In genomic region chr1:158121604-158122254, GRCh38 we compare ENCODE assay signal across 8 cellular contexts. TPM values are rescaled to one million over a fixed set of nuclear protein-coding genes. Genes with fewer than 3 reads are reported as not detected.
DNase-seq lines count a peak whose midpoint lies in the region; ATAC-seq, FAIRE-seq and TF ChIP-seq lines count a peak whose summit lies in the region.

No MANE protein-coding gene starts in this region.

- H3K9me3 Mint-ChIP-seq in CD4-positive, CD25-positive, alpha-beta regulatory T cell = peaks cover 0 to 2% (median 0%) of the 10 kb centered on the region in 7 donors
- H3K9me3 Mint-ChIP-seq in naive thymus-derived CD8-positive, alpha-beta T cell = no peaks in the 10 kb centered on the region

- TF ChIP-seq POLR2A in GM12891 (IDR thresholded peaks at IDR 0.05; ENCODE audit: low read depth, low read length) (no peak), breast epithelium (IDR thresholded peaks at IDR 0.05) (no peak)

- H3K4me1 ChIP-seq in CD4-positive, CD25-positive, alpha-beta regulatory T cell (ENCODE audit: control insufficient read depth, insufficient read depth, low read length, poor library complexity, severe bottlenecking) = no peaks in the 10 kb centered on the region
- H3K4me1 ChIP-seq in breast epithelium = no peaks in the 10 kb centered on the region

- H3K27me3 Mint-ChIP-seq in CD4-positive, CD25-positive, alpha-beta regulatory T cell = peaks cover 40% of the 10 kb centered on the region
- H3K27me3 Mint-ChIP-seq in naive thymus-derived CD8-positive, alpha-beta T cell = peaks cover 25 to 73% (median 42%) of the 10 kb centered on the region in 5 donors

- H3K9me3 ChIP-seq in CD4-positive, CD25-positive, alpha-beta regulatory T cell (ENCODE audit: control insufficient read depth in 2 of 2, low read length in 2 of 2) = no peaks in the 10 kb centered on the region
- no peaks in the 10 kb centered on the region for H3K9me3 ChIP-seq in breast epithelium

- H3K4me3 Mint-ChIP-seq in CD4-positive, CD25-positive, alpha-beta regulatory T cell = no peak overlapping the region
- no peak overlapping the region for H3K4me3 Mint-ChIP-seq in naive thymus-derived CD8-positive, alpha-beta T cell

- FAIRE-seq in GM12891 (lab: Jason Lieb, UNC) = peak; percentile 70

- no peak overlapping the region for H3K4me3 ChIP-seq in CD4-positive, CD25-positive, alpha-beta regulatory T cell (ENCODE audit: low read depth, low read length)
- no peak overlapping the region for H3K4me3 ChIP-seq in breast epithelium

- H3K27ac Mint-ChIP-seq in CD4-positive, CD25-positive, alpha-beta regulatory T cell = no peak overlapping the region
- no peak overlapping the region for H3K27ac Mint-ChIP-seq in naive thymus-derived CD8-positive, alpha-beta T cell

- H3K27me3 ChIP-seq in CD4-positive, CD25-positive, alpha-beta regulatory T cell (ENCODE audit: control insufficient read depth, insufficient read depth, low read length) = peaks cover 5% of the 10 kb centered on the region
- peaks cover 0 to 4% of the 10 kb centered on the region in 2 donors for H3K27me3 ChIP-seq in breast epithelium

- POLR2A ChIA-PET in naive thymus-derived CD8-positive, alpha-beta T cell (lab: Charles Lee) = no interaction called here

- intact Hi-C loops in breast epithelium (cut with DNase I; ENCODE audit: low total_unique reads) = loop anchor here (10.0 kb wide), 1 partner anchor 157 kb away; no protein-coding TSS in a partner anchor

- no peaks in the 10 kb centered on the region for H3K36me3 Mint-ChIP-seq in CD4-positive, CD25-positive, alpha-beta regulatory T cell
- H3K36me3 Mint-ChIP-seq in naive thymus-derived CD8-positive, alpha-beta T cell = no peaks in the 10 kb centered on the region

- H3K27ac ChIP-seq in CD4-positive, CD25-positive, alpha-beta regulatory T cell (ENCODE audit: insufficient read depth, low read length, poor library complexity, severe bottlenecking) = no peak overlapping the region
- H3K27ac ChIP-seq in breast epithelium = no peak overlapping the region

- DNase-seq in CD4-positive, CD25-positive, alpha-beta regulatory T cell = peak in 2 of 3 donors; percentile 10 to 26
- DNase-seq in GM12891 (ENCODE audit: insufficient read length, low spot score) = no peak
- peak; percentile 10 for DNase-seq in NCI-H774 (lab: John Stamatoyannopoulos, UW)
- no peak for DNase-seq in breast epithelium (ENCODE audit: low spot score in 2 of 2)
- DNase-seq in naive thymus-derived CD8-positive, alpha-beta T cell = peak in 5 of 10 donors; percentile 8 to 36 (median 24)
- DNase-seq in globus pallidus (ENCODE audit: low spot score) = no peak
- DNase-seq in foreskin melanocyte = no peak

- no peaks in the 10 kb centered on the region for H3K36me3 ChIP-seq in CD4-positive, CD25-positive, alpha-beta regulatory T cell (ENCODE audit: control insufficient read depth, insufficient read depth, low read length)
- H3K36me3 ChIP-seq in breast epithelium = no peaks in the 10 kb centered on the region

- peak; percentile 21 to 52 (median 35) for TF ChIP-seq CTCF in breast epithelium (IDR thresholded peaks at IDR 0.05)

- ATAC-seq in CD4-positive, CD25-positive, alpha-beta regulatory T cell (ENCODE audit: low read depth in 2 of 2) = peak in 1 of 2 donors; percentile 32
- peak; percentile 43 to 50 for ATAC-seq in naive thymus-derived CD8-positive, alpha-beta T cell
- ATAC-seq in HG02798 (IDR thresholded peaks at IDR 0.05; ENCODE audit: poor library complexity, unreplicated experiment) = no peak

- peaks cover 0 to 9% (median 5%) of the 10 kb centered on the region in 4 donors for H3K4me1 Mint-ChIP-seq in CD4-positive, CD25-positive, alpha-beta regulatory T cell
- H3K4me1 Mint-ChIP-seq in naive thymus-derived CD8-positive, alpha-beta T cell = peaks cover 4 to 14% (median 12%) of the 10 kb centered on the region in 4 donors

TF ChIP-seq in GM12891, 5 proteins besides CTCF, POLR2A, EP300 and RAD21:
- TF ChIP-seq SPI1 (IDR thresholded peaks at IDR 0.05; ENCODE audit: low read depth, low read length) (no peak), TAF1 (IDR thresholded peaks at IDR 0.05; ENCODE audit: low read depth, low read length) (no peak), POU2F2 (IDR thresholded peaks at IDR 0.05; ENCODE audit: low read depth, low read length) (no peak), POLR2AphosphoS5 (IDR thresholded peaks at IDR 0.05; ENCODE audit: low read depth, low read length) (no peak), PAX5 (IDR thresholded peaks at IDR 0.05; ENCODE audit: insufficient read depth, low read length, severe bottlenecking) (no peak)

RNA-seq across cellular contexts. Expression of gene CD1D, which starts 59.0 kb away (rescaled TPM):
- not detected for total RNA-seq in CD4-positive, CD25-positive, alpha-beta regulatory T cell
- polyA plus RNA-seq in CD4-positive, CD25-positive, alpha-beta regulatory T cell = under 1 TPM in 2 of 4 donors, not detected in 2; 0.12 to 0.16 TPM
- 1.8 TPM for polyA plus RNA-seq in GM12891 (2012; ENCODE audit: low read depth, missing spikeins)
- 1 to 10 TPM in 2 of 3 donors, under 1 TPM in 1; 0.96 to 2.0 (median 1.8) TPM for total RNA-seq in breast epithelium
- under 1 TPM; 0.16 to 0.27 TPM for total RNA-seq in naive thymus-derived CD8-positive, alpha-beta T cell
- polyA plus RNA-seq in naive thymus-derived CD8-positive, alpha-beta T cell = under 1 TPM in 2 of 3 donors, not detected in 1; 0.10 to 0.15 TPM

Comparison
In these comparisons a context has a peak if more than half of its experiments do, and no peak if none do; other contexts are left out.
1. DNase-seq: peak in CD4-positive, CD25-positive, alpha-beta regulatory T cell (2 of 3) and NCI-H774 (single experiment); none in GM12891 (single experiment), breast epithelium (0 of 2), globus pallidus (single experiment) and foreskin melanocyte (single experiment).